8 cellular contexts compared by ENCODE assay signal in genomic region chr4:143183513-143184216, GRCh38. TPM values are rescaled to one million over a fixed set of nuclear protein-coding genes. Genes with fewer than 3 reads are reported as not detected.
DNase-seq lines count a peak whose midpoint lies in the region; TF ChIP-seq lines count a peak whose summit lies in the region.

No MANE protein-coding gene starts in this region.

- CTCF ChIA-PET in Calu3 (lab: Charles Lee), result no interaction called here

- H3K4me3 Mint-ChIP-seq in Calu3 (ENCODE audit: low read depth, unreplicated experiment), result peak overlapping the region; percentile 85
- peak overlapping the region; percentile 91 to 98 (median 91) for H3K4me3 Mint-ChIP-seq in nephron

- H3K36me3 Mint-ChIP-seq in Calu3 (ENCODE audit: insufficient read depth, unreplicated experiment), result peaks cover 44% of the 10 kb centered on the region
- H3K36me3 Mint-ChIP-seq in nephron (ENCODE audit: low read depth), result peaks cover 10% of the 10 kb centered on the region

- peaks cover 22% of the 10 kb centered on the region for H3K4me1 Mint-ChIP-seq in Calu3 (ENCODE audit: low read depth, unreplicated experiment)
- peaks cover 28% of the 10 kb centered on the region for H3K4me1 Mint-ChIP-seq in nephron

- H3K27me3 Mint-ChIP-seq in Calu3 (ENCODE audit: unreplicated experiment), result no peaks in the 10 kb centered on the region
- no peaks in the 10 kb centered on the region for H3K27me3 Mint-ChIP-seq in nephron (ENCODE audit: low read depth)

- H3K27ac ChIP-seq in cingulate gyrus (ENCODE audit: low read depth, low read length), result peak overlapping the region; percentile 92

- no TSS peak for BruUV-seq in Calu3 (replicated peaks; lab: Mats Ljungman, UMichigan)

- no peak for DNase-seq in Calu3
- peak; percentile 26 for DNase-seq in NCI-H526 treated with DMSO at 0.1 percent for 48 hours (lab: John Stamatoyannopoulos, UW)
- no peak for DNase-seq in nucleus accumbens (lab: John Stamatoyannopoulos, UW)
- DNase-seq in NK-92 treated with Interleukin-12 subunit alpha and Interleukin-12 subunit beta, amount 100 ng/mL, for 24 hours (lab: John Stamatoyannopoulos, UW), result no peak
- DNase-seq in NCI-H1092 (lab: John Stamatoyannopoulos, UW), result no peak
- DNase-seq in stimulated activated CD4-positive, alpha-beta T cell treated with anti-CD3 and anti-CD28 coated beads, Interleukin-2, amount 100 ng/mL, for 48 hours, result no peak

- no peak for TF ChIP-seq CTCF in Calu3 (IDR thresholded peaks at IDR 0.05; ENCODE audit: unreplicated experiment)
- TF ChIP-seq CTCF in nephron (IDR thresholded peaks at IDR 0.05; ENCODE audit: unreplicated experiment in 3 of 3), result no peak

- intact Hi-C loops in Calu3 (cut with micrococcal nuclease; ENCODE audit: unreplicated experiment), result no loop called here

- H3K9me3 Mint-ChIP-seq in Calu3 (ENCODE audit: low read depth, unreplicated experiment) (no peaks in the 10 kb centered on the region), nephron (peaks cover 23% of the 10 kb centered on the region)

- H3K27ac Mint-ChIP-seq in Calu3 (ENCODE audit: unreplicated experiment) (peak overlapping the region; percentile 94), nephron (peak overlapping the region; percentile 95 to 98 (median 97))

RNA-seq across cellular contexts. Expression of gene USP38, which starts 1.1 kb away (rescaled TPM):
- total RNA-seq in Calu3 (2022), result 15.9 and 17.1 TPM in 2 replicates
